ENCODE assay signal across 29 cellular contexts in the genomic region with DNA sequence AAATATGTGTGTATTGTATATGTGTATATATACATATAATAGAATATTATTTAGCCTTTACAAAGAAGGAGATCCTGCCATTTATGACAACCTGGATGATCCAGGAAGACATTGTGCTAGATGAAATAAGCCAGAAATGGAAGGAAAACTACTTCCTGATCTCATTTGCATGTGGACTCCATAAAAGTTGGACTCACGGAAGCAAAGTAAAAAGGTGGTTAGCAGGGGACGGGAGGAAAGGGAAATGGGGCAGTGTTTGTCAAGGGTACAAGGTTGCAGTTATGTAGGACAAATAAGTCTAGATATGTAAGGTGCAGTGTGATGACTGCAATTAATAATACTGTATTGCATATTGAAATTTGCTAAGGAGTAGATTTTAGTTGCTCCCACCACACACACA.
"Had no signal": no experiment of that assay in that cellular context is flagged by ENCODE, and none has a peak within 500 bp of the region (broad histone marks: within the 10 kb centered on the region; RNA-seq: fewer than 3 reads in every experiment).

No MANE protein-coding gene starts in this region.

- H3K36me3 ChIP-seq: stomach, suprapubic skin, thoracic aorta, thyroid gland, tibial artery, tibial nerve, transverse colon, upper lobe of left lung, upper lobe of right lung, uterus, vagina had no signal

- H3K27me3 ChIP-seq: stomach, suprapubic skin, testis, thyroid gland, tibial artery, tibial nerve, transverse colon, upper lobe of left lung, upper lobe of right lung, uterus, vagina had no signal

- H3K4me3 Mint-ChIP-seq: stimulated activated effector memory CD8-positive, alpha-beta T cell treated with anti-CD3 and anti-CD28 coated beads, Interleukin-12 subunit alpha, Interleukin-12 subunit beta, amount 100 ng/mL, for 72 hours; stimulated activated memory B cell treated with anti-CD40 and anti-IgM and Interleukin-4, amounts not matched to agents 10 μg/mL and 1 μg/mL and 100 μg/mL, for 72 hours; stimulated activated naive B cell treated with anti-CD40 and anti-IgM and Interleukin-4, amounts not matched to agents 10 μg/mL and 1 μg/mL and 100 μg/mL, for 72 hours; stimulated activated naive CD8-positive, alpha-beta T cell treated with anti-CD3 and anti-CD28 coated beads, Interleukin-15, amount 100 ng/mL, for 72 hours; stimulated activated naive CD8-positive, alpha-beta T cell treated with anti-CD3 and anti-CD28 coated beads, Interleukin-15, Interleukin-2, amounts not matched to agents 100 ng/mL and 50 ng/mL, for 24 hours; type B pancreatic cell had no signal

- FAIRE-seq: urothelium cell line had no signal

- H3K4me3 ChIP-seq: stomach, suprapubic skin, testis, thoracic aorta, thyroid gland, tibial artery, tibial nerve, transverse colon, upper lobe of left lung, upper lobe of right lung, uterus, vagina had no signal

- DNase-seq: stimulated activated CD4-positive, alpha-beta T cell treated with anti-CD3 and anti-CD28 coated beads, Interleukin-2, amount 100 ng/mL, for 48 hours; stimulated activated CD4-positive, alpha-beta T cell treated with anti-CD3 and anti-CD28 coated beads, Interleukin-4, amount 100 ng/mL, for 1 hour; stimulated activated CD4-positive, alpha-beta T cell treated with anti-CD3 and anti-CD28 coated beads, Interleukin-4, amount 100 ng/mL, for 24 hours; stimulated activated CD4-positive, alpha-beta T cell treated with anti-CD3 and anti-CD28 coated beads, Interleukin-4, amount 100 ng/mL, for 4 hours; stimulated activated CD8-positive, alpha-beta memory T cell treated with anti-CD3 and anti-CD28 coated beads, Interleukin-4, amount 100 ng/mL, for 48 hours; stimulated activated naive B cell treated with anti-CD40 and anti-IgM and Interleukin-4, amounts not matched to agents 10 μg/mL and 1 μg/mL and 100 μg/mL, for 72 hours; stimulated activated naive CD4-positive, alpha-beta T cell; stimulated activated naive CD4-positive, alpha-beta T cell treated with Interleukin-2 at 50 U/mL for 16 hours; stimulated activated naive CD8-positive, alpha-beta T cell treated with anti-CD3 and anti-CD28 coated beads, Interleukin-15, amount 100 ng/mL, for 72 hours; stimulated activated naive CD8-positive, alpha-beta T cell treated with anti-CD3 and anti-CD28 coated beads, Interleukin-15, Interleukin-2, amounts not matched to agents 100 U/mL and 50 U/mL, for 24 hours; stomach; substantia nigra; testis; thyroid gland; tibial artery; transverse colon; trophoblast cell; upper lobe of left lung; upper lobe of right lung; uterus had no signal

- H3K9me3 ChIP-seq: suprapubic skin, testis, thoracic aorta, thyroid gland, tibial artery, tibial nerve, transverse colon, upper lobe of left lung, upper lobe of right lung, uterus, vagina had no signal

- H3K27ac ChIP-seq: stomach, suprapubic skin, testis, thoracic aorta, thyroid gland, tibial artery, tibial nerve, transverse colon, upper lobe of left lung, upper lobe of right lung, uterus, vagina had no signal

- ATAC-seq: stimulated activated effector memory CD8-positive, alpha-beta T cell treated with anti-CD3 and anti-CD28 coated beads, Interleukin-12 subunit alpha, Interleukin-12 subunit beta, amount 100 ng/mL, for 72 hours; stimulated activated memory B cell treated with anti-CD40 and anti-IgM and Interleukin-4, amounts not matched to agents 10 μg/mL and 1 μg/mL and 100 μg/mL, for 72 hours; stimulated activated naive B cell treated with anti-CD40 and anti-IgM and Interleukin-4, amounts not matched to agents 10 μg/mL and 1 μg/mL and 100 μg/mL, for 72 hours; stimulated activated naive CD8-positive, alpha-beta T cell treated with anti-CD3 and anti-CD28 coated beads, Interleukin-15, amount 100 ng/mL, for 72 hours; stimulated activated naive CD8-positive, alpha-beta T cell treated with anti-CD3 and anti-CD28 coated beads, Interleukin-15, Interleukin-2, amounts not matched to agents 100 U/mL and 50 U/mL, for 24 hours; upper lobe of right lung had no signal

- H3K4me1 ChIP-seq: suprapubic skin, testis, thyroid gland, tibial nerve, transverse colon, upper lobe of left lung, upper lobe of right lung, uterus, vagina had no signal

- H3K9me3 Mint-ChIP-seq: stimulated activated effector memory CD8-positive, alpha-beta T cell treated with anti-CD3 and anti-CD28 coated beads, Interleukin-12 subunit alpha, Interleukin-12 subunit beta, amount 100 ng/mL, for 72 hours; stimulated activated memory B cell treated with anti-CD40 and anti-IgM and Interleukin-4, amounts not matched to agents 10 μg/mL and 1 μg/mL and 100 μg/mL, for 72 hours; stimulated activated naive CD8-positive, alpha-beta T cell treated with anti-CD3 and anti-CD28 coated beads, Interleukin-15, Interleukin-2, amounts not matched to agents 100 ng/mL and 50 ng/mL, for 24 hours; type B pancreatic cell had no signal

- H3K4me1 Mint-ChIP-seq: stimulated activated effector memory CD8-positive, alpha-beta T cell treated with anti-CD3 and anti-CD28 coated beads, Interleukin-12 subunit alpha, Interleukin-12 subunit beta, amount 100 ng/mL, for 72 hours; stimulated activated memory B cell treated with anti-CD40 and anti-IgM and Interleukin-4, amounts not matched to agents 10 μg/mL and 1 μg/mL and 100 μg/mL, for 72 hours; stimulated activated naive B cell treated with anti-CD40 and anti-IgM and Interleukin-4, amounts not matched to agents 10 μg/mL and 1 μg/mL and 100 μg/mL, for 72 hours; stimulated activated naive CD8-positive, alpha-beta T cell treated with anti-CD3 and anti-CD28 coated beads, Interleukin-15, amount 100 ng/mL, for 72 hours had no signal

- H3K27ac Mint-ChIP-seq: stimulated activated effector memory CD8-positive, alpha-beta T cell treated with anti-CD3 and anti-CD28 coated beads, Interleukin-12 subunit alpha, Interleukin-12 subunit beta, amount 100 ng/mL, for 72 hours; stimulated activated memory B cell treated with anti-CD40 and anti-IgM and Interleukin-4, amounts not matched to agents 10 μg/mL and 1 μg/mL and 100 μg/mL, for 72 hours; stimulated activated naive B cell treated with anti-CD40 and anti-IgM and Interleukin-4, amounts not matched to agents 10 μg/mL and 1 μg/mL and 100 μg/mL, for 72 hours; stimulated activated naive CD8-positive, alpha-beta T cell treated with anti-CD3 and anti-CD28 coated beads, Interleukin-15, amount 100 ng/mL, for 72 hours; stimulated activated naive CD8-positive, alpha-beta T cell treated with anti-CD3 and anti-CD28 coated beads, Interleukin-15, Interleukin-2, amounts not matched to agents 100 ng/mL and 50 ng/mL, for 24 hours; type B pancreatic cell had no signal

- H3K27me3 Mint-ChIP-seq: stimulated activated memory B cell treated with anti-CD40 and anti-IgM and Interleukin-4, amounts not matched to agents 10 μg/mL and 1 μg/mL and 100 μg/mL, for 72 hours; stimulated activated naive B cell treated with anti-CD40 and anti-IgM and Interleukin-4, amounts not matched to agents 10 μg/mL and 1 μg/mL and 100 μg/mL, for 72 hours; stimulated activated naive CD8-positive, alpha-beta T cell treated with anti-CD3 and anti-CD28 coated beads, Interleukin-15, amount 100 ng/mL, for 72 hours; stimulated activated naive CD8-positive, alpha-beta T cell treated with anti-CD3 and anti-CD28 coated beads, Interleukin-15, Interleukin-2, amounts not matched to agents 100 ng/mL and 50 ng/mL, for 24 hours had no signal

- H3K36me3 Mint-ChIP-seq: stimulated activated effector memory CD8-positive, alpha-beta T cell treated with anti-CD3 and anti-CD28 coated beads, Interleukin-12 subunit alpha, Interleukin-12 subunit beta, amount 100 ng/mL, for 72 hours; stimulated activated memory B cell treated with anti-CD40 and anti-IgM and Interleukin-4, amounts not matched to agents 10 μg/mL and 1 μg/mL and 100 μg/mL, for 72 hours; stimulated activated naive B cell treated with anti-CD40 and anti-IgM and Interleukin-4, amounts not matched to agents 10 μg/mL and 1 μg/mL and 100 μg/mL, for 72 hours; type B pancreatic cell had no signal
